Comparison of ENCODE assay signal across 14 cellular contexts in the genomic region with DNA sequence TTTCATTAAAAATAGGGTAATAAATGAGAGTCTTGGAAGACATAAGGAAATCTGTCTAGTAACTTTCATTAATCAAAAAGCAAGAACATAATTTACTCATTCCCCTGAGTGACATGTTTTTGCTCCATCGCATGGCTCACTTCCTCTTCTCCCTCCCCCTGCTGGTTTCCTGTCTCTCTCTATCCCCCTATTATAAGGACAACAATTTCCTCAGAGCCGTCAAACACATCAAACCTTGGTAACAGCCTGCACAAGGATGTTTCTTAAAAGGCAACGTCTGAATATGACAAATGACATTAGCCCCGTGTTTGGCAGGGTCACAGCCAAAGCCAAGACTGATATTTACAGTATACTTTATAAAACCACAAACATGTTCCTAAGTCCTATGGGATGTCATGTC.
DNase-seq lines count a peak whose midpoint lies in the region; ATAC-seq and TF ChIP-seq lines count a peak whose summit lies in the region.
"Had no signal": no experiment of that assay in that cellular context is flagged by ENCODE, and none has a peak within 500 bp of the region (broad histone marks: within the 10 kb centered on the region; RNA-seq: fewer than 3 reads in every experiment).

No MANE protein-coding gene starts in this region.

- WGBS in endodermal cell (ENCODE audit: insufficient coverage in 1 of 2, insufficient read length in 1 of 2), 2 experiments = 75 to 88% methylated on average over 3 to 4 of the region's 4 CpGs
- 54 to 62% methylated on average over 4 of the region's 4 CpGs for WGBS in testis, 2 donors

- H3K9me3 ChIP-seq in DOHH2 (ENCODE audit: control insufficient read depth, insufficient read depth, low read length) (no peaks in the 10 kb centered on the region), endodermal cell (ENCODE audit: control insufficient read depth, low read length) (no peaks in the 10 kb centered on the region), breast epithelium (no peaks in the 10 kb centered on the region), testis (no peaks in the 10 kb centered on the region)

- H3K36me3 ChIP-seq in DOHH2 (ENCODE audit: control insufficient read depth, low read length) = no peaks in the 10 kb centered on the region
- no peaks in the 10 kb centered on the region for H3K36me3 ChIP-seq in endodermal cell (ENCODE audit: control insufficient read depth, insufficient read depth, low read length)
- H3K36me3 ChIP-seq in breast epithelium = no peaks in the 10 kb centered on the region
- no peaks in the 10 kb centered on the region for H3K36me3 ChIP-seq in testis (ENCODE audit: low read depth, missing control alignments)

- TF ChIP-seq CTCF in DOHH2 (IDR thresholded peaks at IDR 0.05; ENCODE audit: low read depth, low read length, poor library complexity, severe bottlenecking) (no peak), NB4 (IDR thresholded peaks at IDR 0.05; ENCODE audit: low read depth, low read length) (no peak), endodermal cell (conservative IDR thresholded peaks at IDR 0.05) (no peak), breast epithelium (IDR thresholded peaks at IDR 0.05) (no peak), testis (IDR thresholded peaks at IDR 0.05) (no peak)

- H3K4me1 Mint-ChIP-seq in endodermal cell = peaks cover 33% of the 10 kb centered on the region
- H3K4me1 Mint-ChIP-seq: CD4-positive, CD25-positive, alpha-beta regulatory T cell had no signal

- H3K9me2 ChIP-seq in DOHH2 (replicated peaks; ENCODE audit: control insufficient read depth, low read length) = no peaks in the 10 kb centered on the region

- H3K27ac ChIP-seq in DOHH2 (ENCODE audit: low read depth, low read length) (no peak overlapping the region), endodermal cell (ENCODE audit: low read depth, low read length) (peak overlapping the region; percentile 42), breast epithelium (no peak overlapping the region), testis (no peak overlapping the region)

- no peak for TF ChIP-seq POLR2A in NB4 (IDR thresholded peaks at IDR 0.05; ENCODE audit: extremely low read depth, insufficient read length)
- no peak for TF ChIP-seq POLR2A in breast epithelium (IDR thresholded peaks at IDR 0.05)
- no peak for TF ChIP-seq POLR2A in testis (IDR thresholded peaks at IDR 0.05)

- H3K4me3 Mint-ChIP-seq in endodermal cell = no peak overlapping the region
- H3K4me3 Mint-ChIP-seq: CD4-positive, CD25-positive, alpha-beta regulatory T cell had no signal

- intact Hi-C loops in left cardiac atrium (cut with DNase I) = no loop called here
- intact Hi-C loops in breast epithelium (cut with DNase I; ENCODE audit: low total_unique reads) = no loop called here
- intact Hi-C loops in testis (cut with DNase I; ENCODE audit: low total_unique reads) = no loop called here

- H3F3A ChIP-seq in DOHH2 (ENCODE audit: control insufficient read depth, insufficient read depth) = no peaks in the 10 kb centered on the region

- peak; percentile 47 for ATAC-seq in GM21786 (IDR thresholded peaks at IDR 0.05; ENCODE audit: unreplicated experiment)
- no peak for ATAC-seq in left cardiac atrium
- ATAC-seq in GM21515 (IDR thresholded peaks at IDR 0.05; ENCODE audit: unreplicated experiment) = no peak

- DNase-seq in NB4 (ENCODE audit: low read depth) (peak; percentile 20), endodermal cell (no peak), left cardiac atrium (no peak), breast epithelium (ENCODE audit: low spot score in 2 of 2) (no peak), testis (no peak)
- DNase-seq: amniotic stem cell; CD4-positive, CD25-positive, alpha-beta regulatory T cell; hippocampal formation; KG1; mesenchymal stem cell; trophoblast cell had no signal

- no peaks in the 10 kb centered on the region for H3K9me3 Mint-ChIP-seq in endodermal cell

- H3K36me3 Mint-ChIP-seq in endodermal cell (ENCODE audit: low read depth) = no peaks in the 10 kb centered on the region
- H3K36me3 Mint-ChIP-seq: CD4-positive, CD25-positive, alpha-beta regulatory T cell had no signal

- no peak overlapping the region for H3K27ac Mint-ChIP-seq in endodermal cell
- H3K27ac Mint-ChIP-seq: CD4-positive, CD25-positive, alpha-beta regulatory T cell had no signal

- no peaks in the 10 kb centered on the region for H4K20me1 ChIP-seq in DOHH2 (ENCODE audit: control insufficient read depth, insufficient read depth, low read depth, low read length)

- H3K4me2 ChIP-seq in DOHH2 (ENCODE audit: low read length) = peak overlapping the region; percentile 54

- H3K27me3 ChIP-seq in DOHH2 (ENCODE audit: control insufficient read depth, low read length) (no peaks in the 10 kb centered on the region), endodermal cell (ENCODE audit: control insufficient read depth, insufficient read depth, low read length, poor library complexity, severe bottlenecking) (no peaks in the 10 kb centered on the region), breast epithelium (no peaks in the 10 kb centered on the region), testis (no peaks in the 10 kb centered on the region)

- no peaks in the 10 kb centered on the region for H3K79me2 ChIP-seq in DOHH2 (ENCODE audit: control insufficient read depth, low read length)

- H3K4me3 ChIP-seq in DOHH2 (ENCODE audit: low read length) (peak overlapping the region; percentile 19; the same call in 1 of the 2 replicates), NB4 (ENCODE audit: low read depth, low read length) (no peak overlapping the region), endodermal cell (ENCODE audit: low read length) (no peak overlapping the region), breast epithelium (no peak overlapping the region), testis (no peak overlapping the region)

- H3K27me3 Mint-ChIP-seq in endodermal cell (ENCODE audit: insufficient read depth) = peaks cover 3% of the 10 kb centered on the region
- H3K27me3 Mint-ChIP-seq: CD4-positive, CD25-positive, alpha-beta regulatory T cell had no signal

- H3K4me1 ChIP-seq in DOHH2 (ENCODE audit: control insufficient read depth, low read length) (peaks cover 14% of the 10 kb centered on the region), endodermal cell (ENCODE audit: control insufficient read depth, insufficient read depth, low read length) (peaks cover 7% of the 10 kb centered on the region), breast epithelium (no peaks in the 10 kb centered on the region), testis (peaks cover 3% of the 10 kb centered on the region)

- no peak overlapping the region for H3K9ac ChIP-seq in endodermal cell (ENCODE audit: extremely low read depth, low read length, poor library complexity, severe bottlenecking)
